16 cellular contexts compared by ENCODE assay signal in genomic region chr14:54173782-54174181, GRCh38.
DNase-seq lines count a peak whose midpoint lies in the region; ATAC-seq, FAIRE-seq and TF ChIP-seq lines count a peak whose summit lies in the region.
"Had no signal": no experiment of that assay in that cellular context is flagged by ENCODE, and none has a peak within 500 bp of the region (broad histone marks: within the 10 kb centered on the region; RNA-seq: fewer than 3 reads in every experiment).

No MANE protein-coding gene starts in this region.

- peak overlapping the region; percentile 32 for H3K27ac ChIP-seq in endothelial cell of umbilical vein (ENCODE audit: insufficient read depth, low read depth, low read length)
- H3K27ac ChIP-seq in mesendoderm (ENCODE audit: low read depth, low read length): no peak overlapping the region
- H3K27ac ChIP-seq: HL-60 had no signal

- H2BK5ac ChIP-seq in mesendoderm (ENCODE audit: low read length): no peak overlapping the region

- no peaks in the 10 kb centered on the region for H3K79me1 ChIP-seq in mesendoderm (ENCODE audit: low read length)

- POLR2A ChIA-PET in endothelial cell of umbilical vein (lab: Charles Lee): interaction anchor here (0.5 to 2.2 kb wide), 2 partner anchors 220 to 227 kb away, joined by 4 to 7 read pairs; no protein-coding TSS in a partner anchor

- ATAC-seq in GM18861 (IDR thresholded peaks at IDR 0.05; ENCODE audit: unreplicated experiment): no peak
- ATAC-seq: activated T-cell treated with anti-CD3 and anti-CD28 coated beads, Interleukin-2, amount 50 U/mL, for 4 hours had no signal

- H3K4me1 ChIP-seq in endothelial cell of umbilical vein (ENCODE audit: control insufficient read depth, extremely low read depth, insufficient read depth, low read length) (peaks cover 52% of the 10 kb centered on the region), mesendoderm (ENCODE audit: control insufficient read depth, low read depth, low read length) (peaks cover 4% of the 10 kb centered on the region)

- H3K18ac ChIP-seq in mesendoderm (ENCODE audit: low read length): no peak overlapping the region

- no peak overlapping the region for H3K4ac ChIP-seq in mesendoderm (ENCODE audit: low read depth, low read length)

- no peak for TF ChIP-seq POLR2A in endothelial cell of umbilical vein (IDR thresholded peaks at IDR 0.05; ENCODE audit: low read depth, low read length)

- no peaks in the 10 kb centered on the region for H4K20me1 ChIP-seq in endothelial cell of umbilical vein (replicated peaks; ENCODE audit: control insufficient read depth, extremely low read depth, insufficient read depth, low read length)

- no peaks in the 10 kb centered on the region for H3K27me3 ChIP-seq in endothelial cell of umbilical vein (ENCODE audit: control insufficient read depth in 2 of 2, insufficient read depth in 2 of 2, low read length in 2 of 2)
- H3K27me3 ChIP-seq in mesendoderm (ENCODE audit: insufficient read depth, low read length, poor library complexity): no peaks in the 10 kb centered on the region

- no peaks in the 10 kb centered on the region for H3K79me2 ChIP-seq in endothelial cell of umbilical vein (ENCODE audit: control insufficient read depth, insufficient read depth, low read length)
- no peaks in the 10 kb centered on the region for H3K79me2 ChIP-seq in mesendoderm (ENCODE audit: control insufficient read depth, insufficient read depth, low read length)

- peak overlapping the region; percentile 46 for H2AFZ ChIP-seq in endothelial cell of umbilical vein (ENCODE audit: low read depth, low read length)

- DNase-seq in AG20443 (ENCODE audit: low spot score) (peak; percentile 44), NCI-H226 (peak; percentile 17), endothelial cell of umbilical vein (ENCODE audit: low read depth, low spot score) (peak; percentile 75), mesendoderm (no peak), GM19240 (ENCODE audit: insufficient read length, low spot score) (no peak), GOT3 (lab: John Stamatoyannopoulos, UW) (no peak), activated gamma-delta T cell treated with Interleukin-2 at 50 U/mL for 16 hours (no peak)
- DNase-seq: activated CD4-positive, CD25-positive, alpha-beta regulatory T cell treated with anti-CD3 and anti-CD28 coated beads, Interleukin-2, amount 50 U/mL, for 72 hours; activated T-cell treated with anti-CD3 and anti-CD28 coated beads, Interleukin-2, amount 50 U/mL, for 4 hours; DND-41; NCI-H1048; NCI-H526; SK-N-SH had no signal

- no CpG with 5 or more reads among the region's 1 CpG for WGBS in mesendoderm (ENCODE audit: extremely low coverage, insufficient coverage, low lambda C conversion rate)

- no peak for FAIRE-seq in endothelial cell of umbilical vein (lab: Jason Lieb, UNC)
- FAIRE-seq: GM18507 had no signal

- H3K36me3 ChIP-seq in endothelial cell of umbilical vein (ENCODE audit: control insufficient read depth in 2 of 2, extremely low read depth in 1 of 2, insufficient read depth in 2 of 2, low read length in 2 of 2) (no peaks in the 10 kb centered on the region), mesendoderm (ENCODE audit: control insufficient read depth, insufficient read depth, low read length) (no peaks in the 10 kb centered on the region)

- H3K4me2 ChIP-seq in endothelial cell of umbilical vein (ENCODE audit: insufficient read depth, low read length): peak overlapping the region; percentile 19
- no peak overlapping the region for H3K4me2 ChIP-seq in mesendoderm (ENCODE audit: low read length)
- H3K4me2 ChIP-seq: SK-N-SH had no signal

- H3K9me3 ChIP-seq in endothelial cell of umbilical vein (replicated peaks; ENCODE audit: control insufficient read depth, insufficient read depth, low read length): no peaks in the 10 kb centered on the region
- H3K9me3 ChIP-seq: SK-N-SH had no signal

- no peak overlapping the region for H2BK15ac ChIP-seq in mesendoderm (replicated peaks; ENCODE audit: low read depth)

- no peaks in the 10 kb centered on the region for H3K9me1 ChIP-seq in endothelial cell of umbilical vein (replicated peaks; ENCODE audit: control insufficient read depth, extremely low read depth, insufficient read depth, low read length)

- H3K23ac ChIP-seq in mesendoderm (ENCODE audit: low read length): no peak overlapping the region

- H4K5ac ChIP-seq in mesendoderm (ENCODE audit: low read length): no peak overlapping the region

- no TSS peak for BruUV-seq in endothelial cell of umbilical vein (replicated peaks; lab: Mats Ljungman, UMichigan)

- TF ChIP-seq CTCF in endothelial cell of umbilical vein (IDR thresholded peaks at IDR 0.05; ENCODE audit: extremely low read depth in 1 of 2, insufficient read depth in 1 of 2, low read depth in 1 of 2, low read length in 2 of 2): no peak

- no peak overlapping the region for H4K8ac ChIP-seq in mesendoderm (ENCODE audit: low read depth, low read length)

- H2BK120ac ChIP-seq in mesendoderm (ENCODE audit: low read depth, low read length): no peak overlapping the region

- peak overlapping the region; percentile 46 for H3K56ac ChIP-seq in mesendoderm (ENCODE audit: low read length)

- dilution Hi-C loops in endothelial cell of umbilical vein (cut with MboI; ENCODE audit: extremely low pct_ligation_motif_present, low sequenced_read_pairs): no loop called here

- CTCF ChIA-PET in endothelial cell of umbilical vein (lab: Charles Lee): interaction anchor here (0.7 to 6.9 kb wide), 26 partner anchors 8 to 761 kb away, joined by 3 to 164 read pairs (median 7); partner anchors contain the start of gene BMP4

- intact Hi-C loops in endothelial cell of umbilical vein (cut with micrococcal nuclease): loop anchor here (2.0 kb wide), 2 partner anchors 39 to 283 kb away; no protein-coding TSS in a partner anchor

- peak overlapping the region; percentile 4 for H3K9ac ChIP-seq in endothelial cell of umbilical vein (replicated peaks; ENCODE audit: extremely low read depth, insufficient read depth, low read length)
- no peak overlapping the region for H3K9ac ChIP-seq in mesendoderm (ENCODE audit: low read length)
- H3K9ac ChIP-seq: SK-N-SH had no signal

- H3K4me3 ChIP-seq in endothelial cell of umbilical vein (replicated peaks in 1 of 3; ENCODE audit: insufficient read depth in 1 of 3, low read depth in 1 of 3, low read length in 3 of 3): no peak overlapping the region
- no peak overlapping the region for H3K4me3 ChIP-seq in mesendoderm (ENCODE audit: low read length)

- H2AK5ac ChIP-seq in mesendoderm (ENCODE audit: low read length): no peak overlapping the region

TF ChIP-seq in endothelial cell of umbilical vein, 7 proteins besides CTCF, POLR2A, EP300 and RAD21:
- TF ChIP-seq GATA2 (IDR thresholded peaks at IDR 0.05; ENCODE audit: insufficient read depth, insufficient read length, low read depth, low read length) (no peak), EZH2 (IDR thresholded peaks at IDR 0.05; ENCODE audit: borderline replicate concordance, low read depth, low read length, severe bottlenecking) (no peak), POLR2AphosphoS5 (IDR thresholded peaks at IDR 0.05; ENCODE audit: insufficient read depth, low read depth, low read length) (no peak), JUN (IDR thresholded peaks at IDR 0.05; ENCODE audit: borderline replicate concordance, insufficient read depth, insufficient read length, low read depth) (no peak), FOS (IDR thresholded peaks at IDR 0.05; ENCODE audit: borderline replicate concordance, insufficient read depth, low read length) (no peak), MYC (IDR thresholded peaks at IDR 0.05; ENCODE audit: low read depth, low read length) (no peak), MAX (IDR thresholded peaks at IDR 0.05; ENCODE audit: insufficient read depth, insufficient read length) (no peak)

Comparison
In these comparisons a context has a peak if more than half of its experiments do, and no peak if none do; other contexts are left out.
1. DNase-seq: peak in AG20443 (single experiment), NCI-H226 (single experiment) and endothelial cell of umbilical vein (single experiment); none in mesendoderm (single experiment), GM19240 (single experiment), GOT3 (single experiment) and activated gamma-delta T cell treated with Interleukin-2 at 50 U/mL for 16 hours (single experiment).